Comparison of ENCODE assay signal across 8 cellular contexts in the genomic region with DNA sequence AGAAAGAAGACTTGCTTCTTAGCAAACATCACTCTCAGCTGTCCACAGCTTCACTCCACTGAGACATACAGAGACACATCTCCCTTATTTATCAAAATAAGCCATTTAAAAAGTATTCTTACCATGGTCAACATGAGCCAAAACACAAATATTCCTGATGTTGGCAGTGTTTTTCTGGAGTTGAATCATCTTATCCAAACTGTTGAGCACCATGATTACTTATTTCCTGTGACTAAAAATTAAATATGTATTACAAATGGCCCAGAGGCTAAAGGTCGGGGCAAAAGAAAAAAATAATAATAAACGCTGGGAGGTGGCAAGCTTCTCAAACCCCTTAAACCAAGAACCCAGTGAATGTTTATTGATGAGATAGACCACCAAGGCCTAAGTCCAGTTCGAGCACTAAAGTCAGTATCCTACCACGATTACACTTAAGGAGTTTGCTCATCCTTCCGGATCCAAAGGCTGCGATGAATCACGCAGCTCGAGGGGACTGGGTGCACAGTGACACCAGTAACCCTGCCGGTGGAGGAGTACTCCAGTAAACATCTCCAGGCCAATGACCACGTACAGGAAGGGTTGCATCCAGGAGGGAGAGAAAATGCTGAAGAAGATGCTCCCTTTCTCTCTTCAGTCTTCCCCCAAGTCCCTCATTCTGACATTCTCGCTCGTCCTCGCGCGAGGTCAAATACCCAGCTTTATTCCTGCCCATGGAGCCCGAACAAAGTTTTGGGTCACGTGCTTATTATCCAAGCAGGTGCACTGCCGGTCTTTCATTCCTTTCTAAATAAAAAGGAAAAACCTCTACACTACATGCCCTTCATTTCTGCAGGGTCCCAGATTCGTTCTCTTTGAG. TPM values are rescaled to one million over a fixed set of nuclear protein-coding genes. Genes with fewer than 3 reads are reported as not detected.
DNase-seq lines count a peak whose midpoint lies in the region; ATAC-seq and TF ChIP-seq lines count a peak whose summit lies in the region.
"Not testable (repeated sequence)": the region's sequence is repeated elsewhere in the genome, so short reads cannot be mapped to it uniquely, and the experiment has no call there.

No MANE protein-coding gene starts in this region.

- intact Hi-C loops in Calu3 (cut with micrococcal nuclease; ENCODE audit: unreplicated experiment); esophagus squamous epithelium (cut with DNase I); mucosa of descending colon (cut with DNase I, micrococcal nuclease): not testable (repeated sequence)
- intact Hi-C loops in activated T-helper 1 cell treated with anti-CD3 and anti-CD28 coated beads, Interleukin-12 subunit alpha, Interleukin-12 subunit beta, Interleukin-2, Interleukin-4 antibody, amounts not matched to agents 30 ng/mL and 10 ng/mL and 1 ng/mL, durations not matched to agents 14 hours and 24 hours and 36 hours (cut with micrococcal nuclease) = loop anchor here (1.0 to 10.0 kb wide), 4 partner anchors 215 to 939 kb away; a partner anchor contains a TSS

- peaks cover 14% of the 10 kb centered on the region for H3K4me1 ChIP-seq in OCI-LY3 (ENCODE audit: low read length)
- H3K4me1 ChIP-seq in esophagus squamous epithelium = peaks cover 12 to 41% (median 14%) of the 10 kb centered on the region in 3 donors
- peaks cover 16% of the 10 kb centered on the region for H3K4me1 ChIP-seq in mucosa of descending colon (ENCODE audit: low read depth)

- ATAC-seq in GM21515 (IDR thresholded peaks at IDR 0.05; ENCODE audit: unreplicated experiment) (peak; percentile 31), HG03439 (IDR thresholded peaks at IDR 0.05; ENCODE audit: unreplicated experiment) (peak; percentile 29), mucosa of descending colon (peak; percentile 80)

- H3K36me3 Mint-ChIP-seq in Calu3 (ENCODE audit: insufficient read depth, unreplicated experiment) = peaks cover 25% of the 10 kb centered on the region
- H3K36me3 Mint-ChIP-seq in activated T-helper 1 cell treated with anti-CD3 and anti-CD28 coated beads, Interleukin-12 subunit alpha, Interleukin-12 subunit beta, Interleukin-2, Interleukin-4 antibody, amounts not matched to agents 30 ng/mL and 10 ng/mL and 1 ng/mL, durations not matched to agents 14 hours and 24 hours and 36 hours (ENCODE audit: low read depth) = peaks cover 15% of the 10 kb centered on the region

- H3K9me3 ChIP-seq in OCI-LY3 (ENCODE audit: insufficient read depth, low read length); esophagus squamous epithelium; mucosa of descending colon: not testable (repeated sequence)

- H3K4me3 ChIP-seq in OCI-LY3 (ENCODE audit: low read length) (peak overlapping the region; percentile 91), esophagus squamous epithelium (peak overlapping the region; percentile 74 to 97 (median 90)), mucosa of descending colon (peak overlapping the region; percentile 66)

- H3K27ac Mint-ChIP-seq in Calu3 (ENCODE audit: unreplicated experiment) = peak overlapping the region; percentile 83
- peak overlapping the region; percentile 95 for H3K27ac Mint-ChIP-seq in activated T-helper 1 cell treated with anti-CD3 and anti-CD28 coated beads, Interleukin-12 subunit alpha, Interleukin-12 subunit beta, Interleukin-2, Interleukin-4 antibody, amounts not matched to agents 30 ng/mL and 10 ng/mL and 1 ng/mL, durations not matched to agents 14 hours and 24 hours and 36 hours

- H2AFZ ChIP-seq in OCI-LY3 (ENCODE audit: low read depth, low read length) = peak overlapping the region; percentile 62; the same call in 1 of the 2 replicates

- not testable (repeated sequence) for BruUV-seq in Calu3 (replicated peaks; lab: Mats Ljungman, UMichigan)

- peaks cover 33% of the 10 kb centered on the region for H3K79me2 ChIP-seq in OCI-LY3 (ENCODE audit: low read length)

- CTCF ChIA-PET in Calu3 (lab: Charles Lee) = interaction anchor here (0.6 kb wide), 1 partner anchor 382 kb away, joined by 3 read pairs; no protein-coding TSS in a partner anchor

- not testable (repeated sequence) for TF ChIP-seq CTCF in Calu3 (IDR thresholded peaks at IDR 0.05; ENCODE audit: unreplicated experiment); OCI-LY3 (IDR thresholded peaks at IDR 0.05; ENCODE audit: low read depth, low read length); esophagus squamous epithelium (IDR thresholded peaks at IDR 0.05); mucosa of descending colon (IDR thresholded peaks at IDR 0.05)

- peaks cover 12% of the 10 kb centered on the region for H3K4me1 Mint-ChIP-seq in Calu3 (ENCODE audit: low read depth, unreplicated experiment)
- H3K4me1 Mint-ChIP-seq in activated T-helper 1 cell treated with anti-CD3 and anti-CD28 coated beads, Interleukin-12 subunit alpha, Interleukin-12 subunit beta, Interleukin-2, Interleukin-4 antibody, amounts not matched to agents 30 ng/mL and 10 ng/mL and 1 ng/mL, durations not matched to agents 14 hours and 24 hours and 36 hours (ENCODE audit: low read depth) = peaks cover 27% of the 10 kb centered on the region

- not testable (repeated sequence) for H3K36me3 ChIP-seq in OCI-LY3 (replicated peaks; ENCODE audit: low read depth, low read length); mucosa of descending colon (ENCODE audit: low read depth)
- peaks cover 0 to 32% (median 0%) of the 10 kb centered on the region in 3 donors for H3K36me3 ChIP-seq in esophagus squamous epithelium

- not testable (repeated sequence) for H3K27me3 Mint-ChIP-seq in Calu3 (ENCODE audit: unreplicated experiment); activated T-helper 1 cell treated with anti-CD3 and anti-CD28 coated beads, Interleukin-12 subunit alpha, Interleukin-12 subunit beta, Interleukin-2, Interleukin-4 antibody, amounts not matched to agents 30 ng/mL and 10 ng/mL and 1 ng/mL, durations not matched to agents 14 hours and 24 hours and 36 hours (ENCODE audit: insufficient read depth)

- not testable (repeated sequence) for H3K27me3 ChIP-seq in OCI-LY3 (ENCODE audit: low read depth, low read length); esophagus squamous epithelium

- peak overlapping the region; percentile 88 for H3K4me3 Mint-ChIP-seq in Calu3 (ENCODE audit: low read depth, unreplicated experiment)
- peak overlapping the region; percentile 96 for H3K4me3 Mint-ChIP-seq in activated T-helper 1 cell treated with anti-CD3 and anti-CD28 coated beads, Interleukin-12 subunit alpha, Interleukin-12 subunit beta, Interleukin-2, Interleukin-4 antibody, amounts not matched to agents 30 ng/mL and 10 ng/mL and 1 ng/mL, durations not matched to agents 14 hours and 24 hours and 36 hours

- H3K27ac ChIP-seq in OCI-LY3 (ENCODE audit: low read length) (peak overlapping the region; percentile 33; the same call in 1 of the 2 replicates), esophagus squamous epithelium (peak overlapping the region; percentile 78 to 91 (median 86))

- peak overlapping the region; percentile 69 for H3K9ac ChIP-seq in OCI-LY3 (ENCODE audit: low read length)

- WGBS in esophagus squamous epithelium, 2 donors = 0 to 2% methylated on average over 12 to 18 of the region's 19 CpGs

- not testable (repeated sequence) for TF ChIP-seq POLR2A in esophagus squamous epithelium (IDR thresholded peaks at IDR 0.05)

- not testable (repeated sequence) for H4K20me1 ChIP-seq in OCI-LY3 (ENCODE audit: insufficient read depth, low read length)

- not testable (repeated sequence) for H3K9me3 Mint-ChIP-seq in Calu3 (ENCODE audit: low read depth, unreplicated experiment); activated T-helper 1 cell treated with anti-CD3 and anti-CD28 coated beads, Interleukin-12 subunit alpha, Interleukin-12 subunit beta, Interleukin-2, Interleukin-4 antibody, amounts not matched to agents 30 ng/mL and 10 ng/mL and 1 ng/mL, durations not matched to agents 14 hours and 24 hours and 36 hours

- DNase-seq in Calu3; esophagus squamous epithelium (lab: John Stamatoyannopoulos, UW): not testable (repeated sequence)
- peak; percentile 22 for DNase-seq in activated T-helper 1 cell treated with anti-CD3 and anti-CD28 coated beads, Interleukin-12 subunit alpha, Interleukin-12 subunit beta, Interleukin-2, Interleukin-4 antibody, amounts not matched to agents 30 ng/mL and 10 ng/mL and 1 ng/mL, durations not matched to agents 14 hours and 24 hours and 36 hours (ENCODE audit: low spot score)
- peak; percentile 60 to 76 (median 72) for DNase-seq in mucosa of descending colon
- DNase-seq in stimulated activated CD8-positive, alpha-beta memory T cell treated with anti-CD3 and anti-CD28 coated beads, Interleukin-4, amount 100 ng/mL, for 48 hours = peak; percentile 61

- H3K4me2 ChIP-seq in OCI-LY3 (ENCODE audit: low read length) = peak overlapping the region; percentile 93

RNA-seq across cellular contexts. Expression of a gene that starts 0.7 kb away (rescaled TPM):
- total RNA-seq in Calu3 (2022) (29.1 and 31.9 TPM in 2 replicates), esophagus squamous epithelium (10 to 100 TPM; 15.8 to 19.5 (median 16.4) TPM), mucosa of descending colon (10 to 100 TPM; 28.7 to 42.9 (median 33.1) TPM)
- total RNA-seq in activated T-helper 1 cell treated with anti-CD3 and anti-CD28 coated beads, Interleukin-12 subunit alpha, Interleukin-12 subunit beta, Interleukin-2, Interleukin-4 antibody, amounts not matched to agents 30 ng/mL and 10 ng/mL and 1 ng/mL, durations not matched to agents 14 hours and 24 hours and 36 hours = 25.2 and 25.6 TPM in 2 replicates

RNA-seq across cellular contexts. Expression of a gene that starts 0.8 kb away (rescaled TPM):
- total RNA-seq in Calu3 (2022) = 1.9 and 5.3 TPM in 2 replicates
- total RNA-seq in activated T-helper 1 cell treated with anti-CD3 and anti-CD28 coated beads, Interleukin-12 subunit alpha, Interleukin-12 subunit beta, Interleukin-2, Interleukin-4 antibody, amounts not matched to agents 30 ng/mL and 10 ng/mL and 1 ng/mL, durations not matched to agents 14 hours and 24 hours and 36 hours = 0.54 and 0.57 TPM in 2 replicates
- 1 to 10 TPM in 1 of 4 donors, not detected in 3; 1.5 TPM for total RNA-seq in esophagus squamous epithelium
- total RNA-seq in mucosa of descending colon = 1 to 10 TPM in 2 of 3 donors, under 1 TPM in 1; 0.58 to 2.3 (median 1.3) TPM

Comparison
In these comparisons a context has a peak if more than half of its experiments do, and no peak if none do; other contexts are left out.
1. ATAC-seq: peak in every context shown above with its lines; median percentile 80 in mucosa of descending colon; 31 in GM21515; 29 in HG03439.